In genomic region chr1:225811622-225812487, GRCh38 we compare ENCODE assay signal across 9 cellular contexts. TPM values are rescaled to one million over a fixed set of nuclear protein-coding genes. Genes with fewer than 3 reads are reported as not detected.
DNase-seq lines count a peak whose midpoint lies in the region; ATAC-seq and TF ChIP-seq lines count a peak whose summit lies in the region.
"Had no signal": no experiment of that assay in that cellular context is flagged by ENCODE, and none has a peak within 500 bp of the region (broad histone marks: within the 10 kb centered on the region; RNA-seq: fewer than 3 reads in every experiment).

No MANE protein-coding gene starts in this region.

- H3K79me2 ChIP-seq in HCT116 (ENCODE audit: insufficient read depth, low read length) = no peaks in the 10 kb centered on the region

- H3K9me3 Mint-ChIP-seq in immature natural killer cell = no peaks in the 10 kb centered on the region
- H3K9me3 Mint-ChIP-seq: activated naive CD8-positive, alpha-beta T cell treated with anti-CD3 and anti-CD28 coated beads, Interleukin-2, amount 10 ng/mL, durations not matched to agents 7 days and 5 days had no signal

- BruUV-seq in HCT116 (replicated peaks; lab: Mats Ljungman, UMichigan) = no TSS peak

- no peak overlapping the region for H3K4me3 ChIP-seq in HCT116 (replicated peaks in 1 of 2; ENCODE audit: low read depth in 1 of 2, low read length in 2 of 2)

- CTCF ChIA-PET in HCT116 (lab: Charles Lee) = no interaction called here

- no peaks in the 10 kb centered on the region for H3K9me2 ChIP-seq in HCT116 (ENCODE audit: insufficient read depth)

- H3K4me3 Mint-ChIP-seq in immature natural killer cell = peak overlapping the region in 2 of 5 donors; percentile 4 to 84

- no peaks in the 10 kb centered on the region for H3K27me3 ChIP-seq in HCT116 (ENCODE audit: insufficient read depth, low read length)

- peaks cover 19 to 31% of the 10 kb centered on the region in 2 experiments for H3K4me1 ChIP-seq in HCT116 (ENCODE audit: control insufficient read depth in 1 of 2, insufficient read depth in 2 of 2, low read length in 2 of 2)

- no peak overlapping the region for H2AFZ ChIP-seq in HCT116 (ENCODE audit: low read depth, low read length, poor library complexity, severe bottlenecking)

- RAD21 ChIA-PET in HCT116 (lab: Charles Lee; ENCODE audit: low non-redundant PET in 1 of 2, low total read pairs in 2 of 2, uncharacterized antibody in 2 of 2, unreplicated experiment in 2 of 2) = no interaction called here

- H3K4me1 Mint-ChIP-seq in immature natural killer cell = peaks cover 15 to 20% of the 10 kb centered on the region in 2 donors

- TF ChIP-seq CTCF in 22Rv1 (IDR thresholded peaks at IDR 0.05) (peak; percentile 88), HCT116 (IDR thresholded peaks at IDR 0.05 in 2 of 3, conservative IDR thresholded peaks at IDR 0.05 in 1 of 3; ENCODE audit: borderline replicate concordance in 1 of 3, insufficient read depth in 1 of 3, low read depth in 2 of 3, low read length in 2 of 3) (peak; percentile 40 to 71 (median 65); a peak in 5 of 6 replicates)

- H3K36me3 Mint-ChIP-seq in immature natural killer cell = peaks cover 0 to 3% (median 0%) of the 10 kb centered on the region in 3 donors
- H3K36me3 Mint-ChIP-seq: activated naive CD8-positive, alpha-beta T cell treated with anti-CD3 and anti-CD28 coated beads, Interleukin-2, amount 10 ng/mL, durations not matched to agents 7 days and 5 days had no signal

- no peak overlapping the region for H3K27ac ChIP-seq in 22Rv1
- no peak overlapping the region for H3K27ac ChIP-seq in HCT116 (ENCODE audit: low read depth, low read length)

- no peaks in the 10 kb centered on the region for H4K20me1 ChIP-seq in HCT116 (ENCODE audit: insufficient read depth)

- H3K9ac ChIP-seq in HCT116 (ENCODE audit: low read length) = no peak overlapping the region

- POLR2A ChIA-PET in HCT116 (lab: Charles Lee) = no interaction called here

- peak; percentile 36; the same call in 1 of the 2 replicates for TF ChIP-seq RAD21 in HCT116 (IDR thresholded peaks at IDR 0.05; ENCODE audit: low read depth)

- intact Hi-C loops in HCT116 (cut with micrococcal nuclease) = loop anchor here (5.0 kb wide), 1 partner anchor 70 kb away; the partner anchor contains the start of gene TMEM63A

- no peak for DNase-seq in HCT116 (ENCODE audit: low read depth, low spot score)
- DNase-seq in cerebellar cortex (ENCODE audit: low spot score) = peak; percentile 69
- DNase-seq in medulla oblongata (ENCODE audit: extremely low spot score) = peak; percentile 50
- DNase-seq in immature natural killer cell = no peak
- no peak for DNase-seq in stimulated activated CD4-positive, alpha-beta T cell treated with anti-CD3 and anti-CD28 coated beads, Interleukin-1b, Interleukin-23, amount 100 ng/mL, for 48 hours
- no peak for DNase-seq in activated effector memory CD4-positive, alpha-beta T cell treated with Interleukin-2 at 50 U/mL for 16 hours
- DNase-seq: activated naive CD8-positive, alpha-beta T cell treated with anti-CD3 and anti-CD28 coated beads, Interleukin-2, amount 10 ng/mL, durations not matched to agents 7 days and 5 days had no signal

- no peak for TF ChIP-seq POLR2A in HCT116 (IDR thresholded peaks at IDR 0.05; ENCODE audit: borderline replicate concordance, extremely low read depth, insufficient read depth, insufficient read length)

- H3K27me3 Mint-ChIP-seq in immature natural killer cell (ENCODE audit: low read depth in 3 of 3) = peaks cover 1 to 10% (median 6%) of the 10 kb centered on the region in 3 donors

- H3K36me3 ChIP-seq in HCT116 (ENCODE audit: control insufficient read depth in 1 of 2, insufficient read depth in 2 of 2, low read length in 2 of 2) = no peaks in the 10 kb centered on the region

- no peak overlapping the region for H3K27ac Mint-ChIP-seq in immature natural killer cell
- H3K27ac Mint-ChIP-seq: activated naive CD8-positive, alpha-beta T cell treated with anti-CD3 and anti-CD28 coated beads, Interleukin-2, amount 10 ng/mL, durations not matched to agents 7 days and 5 days had no signal

- H3K9me3 ChIP-seq in HCT116 (ENCODE audit: control insufficient read depth in 1 of 2, insufficient read depth in 1 of 2, low read depth in 1 of 2, low read length in 2 of 2) = no peaks in the 10 kb centered on the region

- H3K4me2 ChIP-seq in HCT116 (ENCODE audit: low read length) = peak overlapping the region; percentile 85

- ATAC-seq in HCT116 (no peak; the same call in 1 of the 2 replicates), HG03432 (IDR thresholded peaks at IDR 0.05; ENCODE audit: unreplicated experiment) (no peak)

TF ChIP-seq in HCT116, 20 proteins besides CTCF, POLR2A, EP300 and RAD21:
- no peak for TF ChIP-seq REST (IDR thresholded peaks at IDR 0.05; ENCODE audit: low read depth)

RNA-seq across cellular contexts. Expression of gene EPHX1, which starts 1.9 kb away (rescaled TPM):
- total RNA-seq in HCT116 (2021; ENCODE audit: unreplicated experiment) = 44.6 TPM
- polyA plus RNA-seq in HCT116 (2012) = 58.8 and 64.6 TPM in 2 replicates
- 1 to 10 TPM in 2 of 3 donors, under 1 TPM in 1; 0.86 to 2.4 (median 1.5) TPM for polyA plus RNA-seq in immature natural killer cell

RNA-seq across cellular contexts. Expression of gene SRP9, which starts 34.2 kb away (rescaled TPM):
- 220 TPM for total RNA-seq in HCT116 (2021; ENCODE audit: unreplicated experiment)
- 136 and 141 TPM in 2 replicates for polyA plus RNA-seq in HCT116 (2012)
- 100 to 1,000 TPM; 300 to 594 (median 317) TPM for polyA plus RNA-seq in immature natural killer cell

Comparison
In these comparisons a context has a peak if more than half of its experiments do, and no peak if none do; other contexts are left out.
1. DNase-seq: peak in cerebellar cortex (single experiment) and medulla oblongata (single experiment); none in HCT116 (single experiment), immature natural killer cell (0 of 3), stimulated activated CD4-positive, alpha-beta T cell treated with anti-CD3 and anti-CD28 coated beads, Interleukin-1b, Interleukin-23, amount 100 ng/mL, for 48 hours (single experiment) and activated effector memory CD4-positive, alpha-beta T cell treated with Interleukin-2 at 50 U/mL for 16 hours (single experiment).